In genomic region chr5:115542076-115542475, GRCh38 we compare ENCODE assay signal across 8 cellular contexts. TPM values are rescaled to one million over a fixed set of nuclear protein-coding genes. Genes with fewer than 3 reads are reported as not detected.
DNase-seq lines count a peak whose midpoint lies in the region; ATAC-seq and TF ChIP-seq lines count a peak whose summit lies in the region.

No MANE protein-coding gene starts in this region.

- peaks cover 33 to 78% (median 70%) of the 10 kb centered on the region in 4 donors for H3K4me1 Mint-ChIP-seq in naive thymus-derived CD8-positive, alpha-beta T cell

- H3K56ac ChIP-seq in IMR-90 (ENCODE audit: extremely low read depth, insufficient read depth, low read length), result no peak overlapping the region

- H3K4me1 ChIP-seq in BLaER1, result peaks cover 28% of the 10 kb centered on the region
- H3K4me1 ChIP-seq in IMR-90 (ENCODE audit: control insufficient read depth, insufficient read depth, low read length), result peaks cover 2% of the 10 kb centered on the region; the same call in 1 of the 2 replicates

- H3K27me3 Mint-ChIP-seq in naive thymus-derived CD8-positive, alpha-beta T cell, result no peaks in the 10 kb centered on the region

- DNase-seq in IMR-90 (peak; percentile 16), cardiac fibroblast (ENCODE audit: low read depth in 2 of 2) (peak; percentile 22 to 32), NOMO-1 (lab: John Stamatoyannopoulos, UW; ENCODE audit: unreplicated experiment in 2 of 2) (no peak), NCI-H1105 treated with DMSO at 0.1 percent for 48 hours (lab: John Stamatoyannopoulos, UW) (no peak)
- DNase-seq in naive thymus-derived CD8-positive, alpha-beta T cell, result no peak

- POLR2A ChIA-PET in IMR-90 (lab: Charles Lee; ENCODE audit: unreplicated experiment), result no interaction called here
- POLR2A ChIA-PET in naive thymus-derived CD8-positive, alpha-beta T cell (lab: Charles Lee), result no interaction called here

- peak overlapping the region; percentile 90 to 100 (median 96) for H3K4me3 Mint-ChIP-seq in naive thymus-derived CD8-positive, alpha-beta T cell

- no peak for TF ChIP-seq RAD21 in IMR-90 (IDR thresholded peaks at IDR 0.05; ENCODE audit: low read length)

- H4K8ac ChIP-seq in IMR-90 (ENCODE audit: low read depth in 2 of 2, low read length in 2 of 2), result no peak overlapping the region

- ATAC-seq in IMR-90 (ENCODE audit: low read depth) (no peak), HG03108 (IDR thresholded peaks at IDR 0.05; ENCODE audit: unreplicated experiment) (no peak), GM21717 (IDR thresholded peaks at IDR 0.05; ENCODE audit: unreplicated experiment) (no peak)
- no peak for ATAC-seq in naive thymus-derived CD8-positive, alpha-beta T cell

- H4K91ac ChIP-seq in IMR-90 (ENCODE audit: insufficient read depth, low read depth, low read length), result no peak overlapping the region

- WGBS in IMR-90 (ENCODE audit: extremely low coverage in 2 of 2, insufficient read length in 1 of 2), 2 experiments, result no CpG with 5 or more reads among the region's 3 CpGs

- H3K14ac ChIP-seq in IMR-90 (replicated peaks; ENCODE audit: low read depth, low read length), result no peak overlapping the region

- H3K9ac ChIP-seq in BLaER1 (peak overlapping the region; percentile 97), IMR-90 (ENCODE audit: low read depth, low read length) (peak overlapping the region; percentile 42; the same call in 1 of the 2 replicates)

- H4K20me1 ChIP-seq in BLaER1 (peaks cover 62% of the 10 kb centered on the region), IMR-90 (ENCODE audit: insufficient read depth, low read length) (peaks cover 63% of the 10 kb centered on the region; the same call in 1 of the 2 replicates)

- H3K36me3 Mint-ChIP-seq in naive thymus-derived CD8-positive, alpha-beta T cell, result peaks cover 10 to 55% (median 28%) of the 10 kb centered on the region in 3 donors

- no peak overlapping the region for H2AK5ac ChIP-seq in IMR-90 (ENCODE audit: low read depth, low read length)

- H2BK20ac ChIP-seq in IMR-90 (ENCODE audit: low read depth, low read length), result no peak overlapping the region

- peak overlapping the region; percentile 33 for H2BK5ac ChIP-seq in IMR-90 (ENCODE audit: low read depth, low read length, poor library complexity, severe bottlenecking)

- CTCF ChIA-PET in IMR-90 (lab: Yijun Ruan, JAX), result interaction anchor here (0.6 to 2.0 kb wide), 2 partner anchors 21 to 233 kb away, joined by 4 to 5 read pairs; no protein-coding TSS in a partner anchor

- H3K9me3 Mint-ChIP-seq in naive thymus-derived CD8-positive, alpha-beta T cell, result peaks cover 0 to 11% (median 3%) of the 10 kb centered on the region in 9 donors

- H2BK15ac ChIP-seq in IMR-90 (ENCODE audit: low read depth, low read length), result no peak overlapping the region

- H3K18ac ChIP-seq in IMR-90 (ENCODE audit: low read depth, low read length), result no peak overlapping the region

- H3K23ac ChIP-seq in IMR-90 (ENCODE audit: low read depth, low read length), result no peak overlapping the region

- H4K5ac ChIP-seq in IMR-90 (ENCODE audit: low read depth, low read length), result no peak overlapping the region

- peaks cover 41% of the 10 kb centered on the region for H3K36me3 ChIP-seq in BLaER1
- peaks cover 10% of the 10 kb centered on the region for H3K36me3 ChIP-seq in IMR-90 (ENCODE audit: control insufficient read depth, insufficient read depth, low read length)

- no peak overlapping the region for H2BK120ac ChIP-seq in IMR-90 (ENCODE audit: low read depth, low read length)

- TF ChIP-seq CTCF in IMR-90 (conservative IDR thresholded peaks at IDR 0.05; ENCODE audit: low read depth, low read length) (no peak), cardiac fibroblast (IDR thresholded peaks at IDR 0.05; ENCODE audit: low read depth, low read length) (no peak)

- H3K27ac ChIP-seq in BLaER1 (no peak overlapping the region), IMR-90 (ENCODE audit: insufficient read depth, low read length) (no peak overlapping the region)

- H2AFZ ChIP-seq in IMR-90 (replicated peaks; ENCODE audit: low read length, poor library complexity), result no peak overlapping the region

- BruUV-seq in IMR-90 (replicated peaks; lab: Mats Ljungman, UMichigan), result no TSS peak

- H3K4me2 ChIP-seq in BLaER1 (peak overlapping the region; percentile 96), IMR-90 (ENCODE audit: low read depth, low read length) (peak overlapping the region; percentile 99)

- H3K9me3 ChIP-seq in BLaER1 (peaks cover 45% of the 10 kb centered on the region), IMR-90 (ENCODE audit: control insufficient read depth, insufficient read depth, low read length) (peaks cover 6% of the 10 kb centered on the region)

- H3K4me3 ChIP-seq in BLaER1, result peak overlapping the region; percentile 97
- peak overlapping the region; percentile 86 for H3K4me3 ChIP-seq in IMR-90 (ENCODE audit: insufficient read depth, low read depth, low read length)
- H3K4me3 ChIP-seq in cardiac fibroblast (replicated peaks in 1 of 2; ENCODE audit: low read depth in 2 of 2, low read length in 2 of 2), result peak overlapping the region; percentile 59 to 71

- peak overlapping the region in 4 of 10 donors; percentile 46 to 94 (median 76) for H3K27ac Mint-ChIP-seq in naive thymus-derived CD8-positive, alpha-beta T cell

- in situ Hi-C loops in IMR-90 (cut with MboI; ENCODE audit: low sequenced_read_pairs), result no loop called here

- no peaks in the 10 kb centered on the region for H3K27me3 ChIP-seq in BLaER1
- no peaks in the 10 kb centered on the region for H3K27me3 ChIP-seq in IMR-90 (ENCODE audit: control insufficient read depth, insufficient read depth, low read length)

- peaks cover 3% of the 10 kb centered on the region; the same call in 1 of the 2 replicates for H3K9me1 ChIP-seq in IMR-90 (ENCODE audit: insufficient read depth, low read length)

- H3K4ac ChIP-seq in IMR-90 (ENCODE audit: low read depth, low read length), result no peak overlapping the region

- H2AK9ac ChIP-seq in IMR-90 (replicated peaks; ENCODE audit: low read depth, low read length, poor library complexity), result no peak overlapping the region

- dilution Hi-C loops in IMR-90 (cut with HindIII; ENCODE audit: low sequenced_read_pairs, unreplicated experiment), result no loop called here

- peaks cover 0 to 35% of the 10 kb centered on the region in 2 experiments; a peak in 2 of 4 replicates for H3K79me1 ChIP-seq in IMR-90 (ENCODE audit: low read depth in 1 of 2, low read length in 2 of 2)

- intact Hi-C loops in IMR-90 (cut with micrococcal nuclease), result loop anchor here (2.0 to 10.0 kb wide), 4 partner anchors 45 to 293 kb away; no protein-coding TSS in a partner anchor

- TF ChIP-seq POLR2A in IMR-90 (IDR thresholded peaks at IDR 0.05; ENCODE audit: low read depth, low read length), result no peak

TF ChIP-seq in IMR-90, 13 proteins besides CTCF, POLR2A, EP300 and RAD21:
- TF ChIP-seq NFE2L2 (IDR thresholded peaks at IDR 0.05; ENCODE audit: low read depth, low read length) (no peak), FOS (IDR thresholded peaks at IDR 0.05; ENCODE audit: low read depth, low read length) (no peak), RFX5 (IDR thresholded peaks at IDR 0.05; ENCODE audit: low read depth, low read length) (no peak), BHLHE40 (IDR thresholded peaks at IDR 0.05; ENCODE audit: low read depth, low read length) (no peak), CEBPB (IDR thresholded peaks at IDR 0.05; ENCODE audit: low read depth, low read length) (no peak), MAZ (IDR thresholded peaks at IDR 0.05; ENCODE audit: borderline replicate concordance, low read depth, low read length) (no peak)

RNA-seq across cellular contexts. Expression of gene FEM1C, which starts 2.5 kb away (rescaled TPM):
- 21.5 and 30.3 TPM in 2 replicates for total RNA-seq in IMR-90 (2012; rRNA removed)
- polyA plus RNA-seq in IMR-90 (2012; rRNA removed), result 5.3 and 6.3 TPM in 2 replicates
- 1.4 TPM in 2 replicates for polyA plus RNA-seq in IMR-90 (2012; cell fraction: cytosol; rRNA removed)
- 1.2 and 11.4 TPM in 2 replicates for polyA plus RNA-seq in IMR-90 (2012; cell fraction: nucleus; rRNA removed; ENCODE audit: low replicate concordance)
- total RNA-seq in naive thymus-derived CD8-positive, alpha-beta T cell, result 10 to 100 TPM; 15.3 to 16.4 TPM
- polyA plus RNA-seq in naive thymus-derived CD8-positive, alpha-beta T cell, result 1 to 10 TPM; 1.8 to 2.9 (median 1.9) TPM

Comparison
In these comparisons a context has a peak if more than half of its experiments do, and no peak if none do; other contexts are left out.
1. DNase-seq: peak in IMR-90 (single experiment) and cardiac fibroblast (2 of 2); none in naive thymus-derived CD8-positive, alpha-beta T cell (0 of 10), NOMO-1 (0 of 2) and NCI-H1105 treated with DMSO at 0.1 percent for 48 hours (single experiment).
2. Peak in every context shown above with its lines, with median percentiles within 50 percentile points of each other: H3K4me3 ChIP-seq.